15 cellular contexts compared by ENCODE assay signal in genomic region chr2:105760639-105761337, GRCh38. TPM values are rescaled to one million over a fixed set of nuclear protein-coding genes. Genes with fewer than 3 reads are reported as not detected.
DNase-seq lines count a peak whose midpoint lies in the region; ATAC-seq and TF ChIP-seq lines count a peak whose summit lies in the region.
"Had no signal": no experiment of that assay in that cellular context is flagged by ENCODE, and none has a peak within 500 bp of the region (broad histone marks: within the 10 kb centered on the region; RNA-seq: fewer than 3 reads in every experiment).

No MANE protein-coding gene starts in this region.

- H3K4me3 ChIP-seq in left lung: no peak overlapping the region
- H3K4me3 ChIP-seq: esophagus muscularis mucosa, left ventricle myocardium inferior had no signal

- intact Hi-C loops in CD4-positive, alpha-beta T cell (cut with DNase I, micrococcal nuclease): no loop called here
- intact Hi-C loops in activated T-helper 1 cell treated with anti-CD3 and anti-CD28 coated beads, Interleukin-12 subunit alpha, Interleukin-12 subunit beta, Interleukin-2, Interleukin-4 antibody, amounts not matched to agents 30 ng/mL and 10 ng/mL and 1 ng/mL, durations not matched to agents 14 hours and 24 hours and 36 hours (cut with micrococcal nuclease): loop anchor here (2.0 kb wide), 1 partner anchor 14 kb away; no protein-coding TSS in a partner anchor
- intact Hi-C loops in natural killer cell (cut with micrococcal nuclease) (no loop called here), left lung (cut with DNase I) (no loop called here)

- peaks cover 52% of the 10 kb centered on the region for H3K36me3 Mint-ChIP-seq in CD4-positive, alpha-beta T cell (ENCODE audit: low read depth)
- H3K36me3 Mint-ChIP-seq in activated T-helper 1 cell treated with anti-CD3 and anti-CD28 coated beads, Interleukin-12 subunit alpha, Interleukin-12 subunit beta, Interleukin-2, Interleukin-4 antibody, amounts not matched to agents 30 ng/mL and 10 ng/mL and 1 ng/mL, durations not matched to agents 14 hours and 24 hours and 36 hours (ENCODE audit: low read depth): peaks cover 33% of the 10 kb centered on the region
- no peaks in the 10 kb centered on the region for H3K36me3 Mint-ChIP-seq in natural killer cell

- peak overlapping the region; percentile 22 for H3K27ac ChIP-seq in CD4-positive, alpha-beta T cell (ENCODE audit: low read depth, low read length)
- H3K27ac ChIP-seq in left lung: no peak overlapping the region
- H3K27ac ChIP-seq: esophagus muscularis mucosa, left ventricle myocardium inferior had no signal

- H3K27me3 Mint-ChIP-seq in CD4-positive, alpha-beta T cell: no peaks in the 10 kb centered on the region
- H3K27me3 Mint-ChIP-seq in activated T-helper 1 cell treated with anti-CD3 and anti-CD28 coated beads, Interleukin-12 subunit alpha, Interleukin-12 subunit beta, Interleukin-2, Interleukin-4 antibody, amounts not matched to agents 30 ng/mL and 10 ng/mL and 1 ng/mL, durations not matched to agents 14 hours and 24 hours and 36 hours (ENCODE audit: insufficient read depth): no peaks in the 10 kb centered on the region
- no peaks in the 10 kb centered on the region for H3K27me3 Mint-ChIP-seq in natural killer cell (ENCODE audit: low read depth in 2 of 2)

- H3K9me3 Mint-ChIP-seq in CD4-positive, alpha-beta T cell: no peaks in the 10 kb centered on the region
- no peaks in the 10 kb centered on the region for H3K9me3 Mint-ChIP-seq in activated T-helper 1 cell treated with anti-CD3 and anti-CD28 coated beads, Interleukin-12 subunit alpha, Interleukin-12 subunit beta, Interleukin-2, Interleukin-4 antibody, amounts not matched to agents 30 ng/mL and 10 ng/mL and 1 ng/mL, durations not matched to agents 14 hours and 24 hours and 36 hours
- no peaks in the 10 kb centered on the region for H3K9me3 Mint-ChIP-seq in natural killer cell

- H3K4me3 Mint-ChIP-seq in CD4-positive, alpha-beta T cell: peak overlapping the region; percentile 12
- peak overlapping the region; percentile 17 for H3K4me3 Mint-ChIP-seq in activated T-helper 1 cell treated with anti-CD3 and anti-CD28 coated beads, Interleukin-12 subunit alpha, Interleukin-12 subunit beta, Interleukin-2, Interleukin-4 antibody, amounts not matched to agents 30 ng/mL and 10 ng/mL and 1 ng/mL, durations not matched to agents 14 hours and 24 hours and 36 hours
- H3K4me3 Mint-ChIP-seq in natural killer cell: no peak overlapping the region

- no peak for TF ChIP-seq CTCF in CD4-positive, alpha-beta T cell (IDR thresholded peaks at IDR 0.05)
- TF ChIP-seq CTCF in natural killer cell (IDR thresholded peaks at IDR 0.05): no peak
- TF ChIP-seq CTCF in left lung (IDR thresholded peaks at IDR 0.05): no peak

- peak overlapping the region; percentile 98 for H3K27ac Mint-ChIP-seq in CD4-positive, alpha-beta T cell
- peak overlapping the region; percentile 76 for H3K27ac Mint-ChIP-seq in activated T-helper 1 cell treated with anti-CD3 and anti-CD28 coated beads, Interleukin-12 subunit alpha, Interleukin-12 subunit beta, Interleukin-2, Interleukin-4 antibody, amounts not matched to agents 30 ng/mL and 10 ng/mL and 1 ng/mL, durations not matched to agents 14 hours and 24 hours and 36 hours
- H3K27ac Mint-ChIP-seq in natural killer cell: peak overlapping the region; percentile 51 to 78

- no peaks in the 10 kb centered on the region for H3K36me3 ChIP-seq in left lung
- H3K36me3 ChIP-seq: esophagus muscularis mucosa, left ventricle myocardium inferior, neutrophil had no signal

- POLR2A ChIA-PET in CD4-positive, alpha-beta T cell (lab: Charles Lee): interaction anchor here (0.7 to 8.7 kb wide), 4 partner anchors 13 to 16 kb away, joined by 3 to 69 read pairs (median 15); no protein-coding TSS in a partner anchor

- DNase-seq in CD4-positive, alpha-beta T cell: no peak
- no peak for DNase-seq in activated T-helper 1 cell treated with anti-CD3 and anti-CD28 coated beads, Interleukin-12 subunit alpha, Interleukin-12 subunit beta, Interleukin-2, Interleukin-4 antibody, amounts not matched to agents 30 ng/mL and 10 ng/mL and 1 ng/mL, durations not matched to agents 14 hours and 24 hours and 36 hours (ENCODE audit: low spot score)
- DNase-seq in natural killer cell: no peak
- DNase-seq in HPDE6-E6E7 (ENCODE audit: extremely low spot score): no peak
- no peak for DNase-seq in left lung
- DNase-seq: activated CD4-positive, CD25-positive, alpha-beta regulatory T cell; GF-D8; hypothalamus; left ventricle myocardium inferior; NCI-H1092 treated with DMSO at 0.1 percent for 48 hours; NCI-H226 had no signal

- peaks cover 0 to 45% of the 10 kb centered on the region in 2 donors for H3K4me1 ChIP-seq in left lung

- ATAC-seq in CD4-positive, alpha-beta T cell (ENCODE audit: poor library complexity): no peak
- ATAC-seq in GM21723 (IDR thresholded peaks at IDR 0.05; ENCODE audit: unreplicated experiment) (peak; percentile 33), natural killer cell (no peak), GM21619 (IDR thresholded peaks at IDR 0.05; ENCODE audit: unreplicated experiment) (no peak), left lung (no peak)

- peaks cover 96% of the 10 kb centered on the region for H3K4me1 Mint-ChIP-seq in CD4-positive, alpha-beta T cell (ENCODE audit: low read depth)
- peaks cover 87% of the 10 kb centered on the region for H3K4me1 Mint-ChIP-seq in activated T-helper 1 cell treated with anti-CD3 and anti-CD28 coated beads, Interleukin-12 subunit alpha, Interleukin-12 subunit beta, Interleukin-2, Interleukin-4 antibody, amounts not matched to agents 30 ng/mL and 10 ng/mL and 1 ng/mL, durations not matched to agents 14 hours and 24 hours and 36 hours (ENCODE audit: low read depth)
- H3K4me1 Mint-ChIP-seq in natural killer cell: peaks cover 64 to 75% of the 10 kb centered on the region in 2 donors

- CTCF ChIA-PET in CD4-positive, alpha-beta T cell (lab: Charles Lee): interaction anchor here (1.2 kb wide), 1 partner anchor 14 kb away, joined by 3 read pairs; no protein-coding TSS in a partner anchor

- no peaks in the 10 kb centered on the region for H3K27me3 ChIP-seq in CD4-positive, alpha-beta T cell (ENCODE audit: control insufficient read depth, insufficient read depth, low read length)
- H3K27me3 ChIP-seq in left lung: no peaks in the 10 kb centered on the region
- H3K27me3 ChIP-seq: esophagus muscularis mucosa, neutrophil had no signal

- H3K9me3 ChIP-seq in CD4-positive, alpha-beta T cell (ENCODE audit: control insufficient read depth, low read length): no peaks in the 10 kb centered on the region
- no peaks in the 10 kb centered on the region for H3K9me3 ChIP-seq in left lung
- H3K9me3 ChIP-seq: esophagus muscularis mucosa, left ventricle myocardium inferior, neutrophil had no signal

RNA-seq across cellular contexts. Expression of gene NCK2, which starts 16.1 kb away (rescaled TPM):
- 10 to 100 TPM; 92.1 to 92.3 TPM for total RNA-seq in CD4-positive, alpha-beta T cell
- total RNA-seq in activated T-helper 1 cell treated with anti-CD3 and anti-CD28 coated beads, Interleukin-12 subunit alpha, Interleukin-12 subunit beta, Interleukin-2, Interleukin-4 antibody, amounts not matched to agents 30 ng/mL and 10 ng/mL and 1 ng/mL, durations not matched to agents 14 hours and 24 hours and 36 hours: 79.9 and 86.8 TPM in 2 replicates
- total RNA-seq in natural killer cell (10 to 100 TPM; 34.1 to 50.8 (median 43.0) TPM), left lung (10 to 100 TPM; 37.6 to 43.5 TPM)
